In genomic region chr4:10188400-10189004, GRCh38 we compare ENCODE assay signal across 8 cellular contexts.
"Had no signal": no experiment of that assay in that cellular context is flagged by ENCODE, and none has a peak within 500 bp of the region (broad histone marks: within the 10 kb centered on the region; RNA-seq: fewer than 3 reads in every experiment).

No MANE protein-coding gene starts in this region.

- H3K4me3 ChIP-seq: GM12878 had no signal

- FAIRE-seq: G401.6, GM12878, GM12891, GM12892, GM18507, GM19239 had no signal

- DNase-seq: GDM1, GF-D8 had no signal

- ATAC-seq: GM12878 had no signal
